ENCODE assay signal across 28 cellular contexts in genomic region chr16:66470556-66470955, GRCh38. TPM values are rescaled to one million over a fixed set of nuclear protein-coding genes. Genes with fewer than 3 reads are reported as not detected.
"Had no signal": no experiment of that assay in that cellular context is flagged by ENCODE, and none has a peak within 500 bp of the region (broad histone marks: within the 10 kb centered on the region; RNA-seq: fewer than 3 reads in every experiment).

No MANE protein-coding gene starts in this region.

- DNase-seq: activated CD4-positive, alpha-beta T cell treated with anti-CD3 and anti-CD28 coated beads for 4 hours; activated CD4-positive, alpha-beta T cell treated with anti-CD3 and anti-CD28 coated beads, Interleukin-2, amount 50 U/mL, for 4 hours; activated CD8-positive, alpha-beta memory T cell treated with anti-CD3 and anti-CD28 coated beads, Interleukin-2, amount 50 U/mL, for 4 hours; activated naive CD8-positive, alpha-beta T cell treated with anti-CD3 and anti-CD28 coated beads, Interleukin-2, amount 50 U/mL, for 24 hours; activated T-cell treated with anti-CD3 and anti-CD28 coated beads, Interleukin-2, amount 50 U/mL, for 1 hour; amygdala; central memory CD4-positive, alpha-beta T cell; effector CD8-positive, alpha-beta T cell; erythroblast; left colon; mammary epithelial cell; naive thymus-derived CD8-positive, alpha-beta T cell; right lobe of liver; stimulated activated CD4-positive, alpha-beta T cell treated with anti-CD3 and anti-CD28 coated beads, Interleukin-1b, Interleukin-23, amount 100 ng/mL, for 48 hours; stimulated activated naive B cell treated with anti-CD40 and anti-IgM and Interleukin-4, amounts not matched to agents 10 μg/mL and 1 μg/mL and 100 μg/mL, for 72 hours; T-helper 1 cell had no signal

- ATAC-seq: activated naive CD8-positive, alpha-beta T cell treated with anti-CD3 and anti-CD28 coated beads, Interleukin-2, amount 50 U/mL, for 24 hours; activated T-helper 17 cell treated with anti-CD3 and anti-CD28 coated beads, Interleukin-2, amount 50 U/mL, for 72 hours; gastroesophageal sphincter; left colon; naive thymus-derived CD8-positive, alpha-beta T cell; right lobe of liver; stimulated activated naive B cell treated with anti-CD40 and anti-IgM and Interleukin-4, amounts not matched to agents 10 μg/mL and 1 μg/mL and 100 μg/mL, for 72 hours had no signal

- H3K9me3 Mint-ChIP-seq: activated naive CD8-positive, alpha-beta T cell treated with anti-CD3 and anti-CD28 coated beads, Interleukin-2, amount 50 U/mL, for 24 hours; activated T-helper 17 cell treated with anti-CD3 and anti-CD28 coated beads, Interleukin-2, amount 50 U/mL, for 72 hours; T-helper 2 cell treated with Interferon-gamma antibody and Interleukin-4, amounts not matched to agents 5 μg/mL and 100 μg/mL, for 36 hours had no signal

- H3K9me3 ChIP-seq: ovary, right lobe of liver, suprapubic skin had no signal

- H3K4me1 Mint-ChIP-seq: mesothelial cell of epicardium had no signal

- H3K27ac ChIP-seq: gastroesophageal sphincter, hepatocyte, ovary, right lobe of liver, stomach, suprapubic skin, tibial nerve had no signal

- H3K27ac Mint-ChIP-seq: activated naive CD4-positive, alpha-beta T cell treated with anti-CD3 and anti-CD28 coated beads, Interleukin-2, amount 50 U/mL, for 24 hours; activated T-helper 17 cell treated with anti-CD3 and anti-CD28 coated beads, Interleukin-2, amount 50 U/mL, for 72 hours; mesothelial cell of epicardium; progenitor cell of endocrine pancreas; stimulated activated naive B cell treated with anti-CD40 and anti-IgM and Interleukin-4, amounts not matched to agents 10 μg/mL and 1 μg/mL and 100 μg/mL, for 72 hours; T-helper 2 cell treated with Interferon-gamma antibody and Interleukin-4, amounts not matched to agents 5 μg/mL and 100 μg/mL, for 36 hours had no signal

- H3K36me3 ChIP-seq: ovary, right lobe of liver, stomach, suprapubic skin had no signal

- H3K4me3 ChIP-seq: gastroesophageal sphincter, hepatocyte, ovary, right lobe of liver, smooth muscle cell, stomach, suprapubic skin, tibial nerve had no signal

- H3K4me3 Mint-ChIP-seq: activated naive CD4-positive, alpha-beta T cell treated with anti-CD3 and anti-CD28 coated beads, Interleukin-2, amount 50 U/mL, for 24 hours; activated naive CD8-positive, alpha-beta T cell treated with anti-CD3 and anti-CD28 coated beads, Interleukin-2, amount 50 U/mL, for 24 hours; activated T-helper 17 cell treated with anti-CD3 and anti-CD28 coated beads, Interleukin-2, amount 50 U/mL, for 72 hours; mesothelial cell of epicardium; naive thymus-derived CD8-positive, alpha-beta T cell; stimulated activated naive B cell treated with anti-CD40 and anti-IgM and Interleukin-4, amounts not matched to agents 10 μg/mL and 1 μg/mL and 100 μg/mL, for 72 hours; T-helper 2 cell treated with Interferon-gamma antibody and Interleukin-4, amounts not matched to agents 5 μg/mL and 100 μg/mL, for 36 hours had no signal

- H3K36me3 Mint-ChIP-seq: activated naive CD4-positive, alpha-beta T cell treated with anti-CD3 and anti-CD28 coated beads, Interleukin-2, amount 50 U/mL, for 24 hours; stimulated activated naive B cell treated with anti-CD40 and anti-IgM and Interleukin-4, amounts not matched to agents 10 μg/mL and 1 μg/mL and 100 μg/mL, for 72 hours had no signal

- H3K4me1 ChIP-seq: gastroesophageal sphincter, right lobe of liver, suprapubic skin, tibial nerve had no signal

RNA-seq across cellular contexts. Expression of gene BEAN1, which starts 43.5 kb away (rescaled TPM):
- total RNA-seq: activated T-helper 17 cell treated with anti-CD3 and anti-CD28 coated beads, Interleukin-2, amount 50 U/mL, for 72 hours; left colon; naive thymus-derived CD8-positive, alpha-beta T cell; progenitor cell of endocrine pancreas had no signal
- polyA plus RNA-seq: naive thymus-derived CD8-positive, alpha-beta T cell had no signal
